In genomic region chr11:72766152-72766902, GRCh38 we compare ENCODE assay signal across 23 cellular contexts.
"Had no signal": no experiment of that assay in that cellular context is flagged by ENCODE, and none has a peak within 500 bp of the region (broad histone marks: within the 10 kb centered on the region; RNA-seq: fewer than 3 reads in every experiment).

No MANE protein-coding gene starts in this region.

- DNase-seq: activated B cell treated with CpG ODN at 0.5 μM for 24 hours; activated CD4-positive, alpha-beta T cell treated with anti-CD3 and anti-CD28 coated beads for 36 hours; activated CD4-positive, alpha-beta T cell treated with anti-CD3 and anti-CD28 coated beads, Interleukin-2, amount 50 U/mL, for 4 hours; activated effector memory CD4-positive, alpha-beta T cell treated with Interleukin-2 at 50 U/mL for 16 hours; activated naive CD4-positive, alpha-beta T cell treated with anti-CD3 and anti-CD28 coated beads, Interleukin-2, amount 10 ng/mL, durations not matched to agents 7 days and 5 days; activated T-cell treated with anti-CD3 and anti-CD28 coated beads, Interleukin-2, amount 50 U/mL, for 48 hours; amygdala; cerebellar nuclear complex; endodermal cell; head of caudate nucleus; left ventricle myocardium inferior; nephron progenitor cell; occipital lobe; small intestine; stimulated activated CD4-positive, alpha-beta T cell treated with anti-CD3 and anti-CD28 coated beads, Interleukin-2, amount 100 ng/mL, for 24 hours; T-helper 9 cell; transverse colon had no signal

- H3K27ac Mint-ChIP-seq: activated B cell treated with CpG ODN at 0.5 μM for 24 hours; activated CD4-positive, alpha-beta T cell treated with anti-CD3 and anti-CD28 coated beads for 36 hours; activated naive CD4-positive, alpha-beta T cell treated with anti-CD3 and anti-CD28 coated beads, Interleukin-2, amount 10 ng/mL, durations not matched to agents 7 days and 5 days; endodermal cell; nephron progenitor cell; stimulated activated memory B cell treated with anti-CD40 and anti-IgM and Interleukin-4, amounts not matched to agents 10 μg/mL and 1 μg/mL and 100 μg/mL, for 72 hours had no signal

- H3K9me3 Mint-ChIP-seq: activated B cell treated with CpG ODN at 0.5 μM for 24 hours; activated naive CD4-positive, alpha-beta T cell treated with anti-CD3 and anti-CD28 coated beads, Interleukin-2, amount 10 ng/mL, durations not matched to agents 7 days and 5 days; endodermal cell; nephron progenitor cell; stimulated activated memory B cell treated with anti-CD40 and anti-IgM and Interleukin-4, amounts not matched to agents 10 μg/mL and 1 μg/mL and 100 μg/mL, for 72 hours had no signal

- H3K36me3 Mint-ChIP-seq: activated naive CD4-positive, alpha-beta T cell treated with anti-CD3 and anti-CD28 coated beads, Interleukin-2, amount 10 ng/mL, durations not matched to agents 7 days and 5 days had no signal

- ATAC-seq: activated CD4-positive, alpha-beta T cell treated with anti-CD3 and anti-CD28 coated beads for 36 hours; gastroesophageal sphincter; sciatic nerve; stimulated activated memory B cell treated with anti-CD40 and anti-IgM and Interleukin-4, amounts not matched to agents 10 μg/mL and 1 μg/mL and 100 μg/mL, for 72 hours had no signal

- H3K27me3 Mint-ChIP-seq: activated B cell treated with CpG ODN at 0.5 μM for 24 hours; activated CD4-positive, alpha-beta T cell treated with anti-CD3 and anti-CD28 coated beads for 36 hours; stimulated activated memory B cell treated with anti-CD40 and anti-IgM and Interleukin-4, amounts not matched to agents 10 μg/mL and 1 μg/mL and 100 μg/mL, for 72 hours had no signal

- H3K36me3 ChIP-seq: gastroesophageal sphincter, left ventricle myocardium inferior, transverse colon, vagina had no signal

- H3K9me3 ChIP-seq: gastroesophageal sphincter, left ventricle myocardium inferior, transverse colon, vagina had no signal

- H3K4me3 ChIP-seq: coronary artery, gastroesophageal sphincter, left ventricle myocardium inferior, transverse colon, vagina had no signal

- H3K4me3 Mint-ChIP-seq: activated B cell treated with CpG ODN at 0.5 μM for 24 hours; activated CD4-positive, alpha-beta T cell treated with anti-CD3 and anti-CD28 coated beads for 36 hours; activated naive CD4-positive, alpha-beta T cell treated with anti-CD3 and anti-CD28 coated beads, Interleukin-2, amount 10 ng/mL, durations not matched to agents 7 days and 5 days; endodermal cell; nephron progenitor cell; stimulated activated memory B cell treated with anti-CD40 and anti-IgM and Interleukin-4, amounts not matched to agents 10 μg/mL and 1 μg/mL and 100 μg/mL, for 72 hours had no signal

- H3K27me3 ChIP-seq: gastroesophageal sphincter, transverse colon, vagina had no signal

- H3K27ac ChIP-seq: coronary artery, epithelial cell of prostate, gastroesophageal sphincter, left ventricle myocardium inferior, transverse colon, vagina had no signal

- H3K4me1 ChIP-seq: gastroesophageal sphincter had no signal
